8 cellular contexts compared by ENCODE assay signal in genomic region chr12:112939761-112940357, GRCh38. TPM values are rescaled to one million over a fixed set of nuclear protein-coding genes. Genes with fewer than 3 reads are reported as not detected.
DNase-seq lines count a peak whose midpoint lies in the region; ATAC-seq and TF ChIP-seq lines count a peak whose summit lies in the region.

No MANE protein-coding gene starts in this region.

- H3K27me3 Mint-ChIP-seq in activated naive CD8-positive, alpha-beta T cell treated with anti-CD3 and anti-CD28 coated beads, Interleukin-2, amount 50 U/mL, for 24 hours: no peaks in the 10 kb centered on the region

- peaks cover 28% of the 10 kb centered on the region for H3K4me1 Mint-ChIP-seq in activated naive CD8-positive, alpha-beta T cell treated with anti-CD3 and anti-CD28 coated beads, Interleukin-2, amount 50 U/mL, for 24 hours

- H3K27ac ChIP-seq in A673 (ENCODE audit: low read depth, low read length, poor library complexity, severe bottlenecking): no peak overlapping the region

- peak; percentile 50 for ATAC-seq in GM18861 (IDR thresholded peaks at IDR 0.05; ENCODE audit: unreplicated experiment)
- peak; percentile 72 for ATAC-seq in HG03175 (IDR thresholded peaks at IDR 0.05; ENCODE audit: unreplicated experiment)
- peak; percentile 30 for ATAC-seq in activated naive CD8-positive, alpha-beta T cell treated with anti-CD3 and anti-CD28 coated beads, Interleukin-2, amount 50 U/mL, for 24 hours
- no peak for ATAC-seq in HG03520 (IDR thresholded peaks at IDR 0.05; ENCODE audit: unreplicated experiment)

- peaks cover 6% of the 10 kb centered on the region for H3K36me3 Mint-ChIP-seq in activated naive CD8-positive, alpha-beta T cell treated with anti-CD3 and anti-CD28 coated beads, Interleukin-2, amount 50 U/mL, for 24 hours (ENCODE audit: low read depth)

- intact Hi-C loops in A673 (cut with micrococcal nuclease; ENCODE audit: unreplicated experiment): no loop called here

- no peak for TF ChIP-seq CTCF in A673 (conservative IDR thresholded peaks at IDR 0.05; ENCODE audit: low read depth, low read length)

- no peaks in the 10 kb centered on the region for H3K27me3 ChIP-seq in A673 (replicated peaks; ENCODE audit: insufficient read depth, low read depth, low read length, poor library complexity)

- no TSS peak for BruUV-seq in A673 (replicated peaks; lab: Mats Ljungman, UMichigan)

- CTCF ChIA-PET in A673 (lab: Charles Lee): interaction anchor here (0.5 kb wide), 1 partner anchor 39 kb away, joined by 5 read pairs; no protein-coding TSS in a partner anchor

- H3K27ac Mint-ChIP-seq in activated naive CD8-positive, alpha-beta T cell treated with anti-CD3 and anti-CD28 coated beads, Interleukin-2, amount 50 U/mL, for 24 hours: peak overlapping the region; percentile 33

- DNase-seq in A673 (ENCODE audit: low spot score) (no peak), globus pallidus (ENCODE audit: low spot score) (no peak), medulla oblongata (ENCODE audit: extremely low spot score) (no peak), NCI-H1417 treated with DMSO at 0.1 percent for 48 hours (lab: John Stamatoyannopoulos, UW) (no peak)
- peak; percentile 13 for DNase-seq in activated naive CD8-positive, alpha-beta T cell treated with anti-CD3 and anti-CD28 coated beads, Interleukin-2, amount 50 U/mL, for 24 hours

- POLR2A ChIA-PET in A673 (lab: Charles Lee; ENCODE audit: low non-redundant PET): no interaction called here

- peak overlapping the region; percentile 93 for H3K4me3 Mint-ChIP-seq in activated naive CD8-positive, alpha-beta T cell treated with anti-CD3 and anti-CD28 coated beads, Interleukin-2, amount 50 U/mL, for 24 hours

- peaks cover 5% of the 10 kb centered on the region for H3K36me3 ChIP-seq in A673 (ENCODE audit: insufficient read depth, low read length, poor library complexity, severe bottlenecking)

- peak overlapping the region; percentile 68 for H3K4me3 ChIP-seq in A673 (ENCODE audit: low read depth, low read length, poor library complexity, severe bottlenecking)

- H3K9me3 ChIP-seq in A673 (ENCODE audit: low read depth, low read length, poor library complexity, severe bottlenecking): no peaks in the 10 kb centered on the region

- H3K4me1 ChIP-seq in A673 (ENCODE audit: insufficient read depth, low read length, poor library complexity, severe bottlenecking): peaks cover 13% of the 10 kb centered on the region

- no peaks in the 10 kb centered on the region for H3K9me3 Mint-ChIP-seq in activated naive CD8-positive, alpha-beta T cell treated with anti-CD3 and anti-CD28 coated beads, Interleukin-2, amount 50 U/mL, for 24 hours

RNA-seq across cellular contexts. Expression of gene OAS3, which starts 1.6 kb away (rescaled TPM):
- 36.9 and 42.6 TPM in 2 replicates for total RNA-seq in A673 (2021)

RNA-seq across cellular contexts. Expression of gene OAS1, which starts 33.1 kb away (rescaled TPM):
- total RNA-seq in A673 (2021): 12.4 and 15.6 TPM in 2 replicates

RNA-seq across cellular contexts. Expression of gene OAS2, which starts 38.5 kb away (rescaled TPM):
- total RNA-seq in A673 (2021): not detected in 2 replicates
